20 cellular contexts compared by ENCODE assay signal in genomic region chr20:40704828-40705227, GRCh38.
"Had no signal": no experiment of that assay in that cellular context is flagged by ENCODE, and none has a peak within 500 bp of the region (broad histone marks: within the 10 kb centered on the region; RNA-seq: fewer than 3 reads in every experiment).

No MANE protein-coding gene starts in this region.

- H3K4me1 ChIP-seq: left lung, pancreas, testis, tibial artery had no signal

- DNase-seq: effector CD8-positive, alpha-beta T cell; endodermal cell; esophagus squamous epithelium; head of caudate nucleus; kidney; left lung; mesenchymal stem cell; mucosa of descending colon; naive B cell; pancreas; stimulated activated CD4-positive, alpha-beta T cell treated with anti-CD3 and anti-CD28 coated beads, Interleukin-2, amount 100 ng/mL, for 24 hours; stimulated activated CD4-positive, alpha-beta T cell treated with anti-CD3 and anti-CD28 coated beads, Interleukin-4, amount 100 ng/mL, for 24 hours; stimulated activated naive CD8-positive, alpha-beta T cell treated with anti-CD3 and anti-CD28 coated beads, Interleukin-15, Interleukin-2, amounts not matched to agents 100 U/mL and 50 U/mL, for 24 hours; substantia nigra; testis; tibial artery; upper lobe of left lung had no signal

- H3K27ac ChIP-seq: esophagus squamous epithelium, left lung, neutrophil, pancreas, testis, tibial artery, upper lobe of left lung had no signal

- ATAC-seq: left lung; natural killer cell treated with Interleukin-12 subunit alpha and Interleukin-12 subunit beta and Interleukin-15 and Interleukin-18, amount 100 ng/mL, for 72 hours; stimulated activated effector memory CD8-positive, alpha-beta T cell treated with anti-CD3 and anti-CD28 coated beads, Interleukin-12 subunit alpha, Interleukin-12 subunit beta, amount 100 ng/mL, for 72 hours; stimulated activated naive CD8-positive, alpha-beta T cell treated with anti-CD3 and anti-CD28 coated beads, Interleukin-15, Interleukin-2, amounts not matched to agents 100 U/mL and 50 U/mL, for 24 hours had no signal

- H3K36me3 ChIP-seq: esophagus squamous epithelium, left lung, neutrophil, pancreas, tibial artery, upper lobe of left lung had no signal

- H3K4me3 ChIP-seq: esophagus squamous epithelium, left lung, mucosa of descending colon, pancreas, testis, tibial artery, upper lobe of left lung had no signal

- H3K9me3 ChIP-seq: esophagus squamous epithelium, left lung, mucosa of descending colon, neutrophil, pancreas, testis, tibial artery, upper lobe of left lung had no signal

- H3K27me3 ChIP-seq: left lung, pancreas, testis, tibial artery, upper lobe of left lung had no signal
